Comparison of ENCODE assay signal across 8 cellular contexts in genomic region chr12:94263011-94263786, GRCh38.
A peak's percentile ranks its signal among the peaks of the same experiment; 100 is the strongest.
DNase-seq lines count a peak whose midpoint lies in the region; ATAC-seq and FAIRE-seq lines count a peak whose summit lies in the region.

No MANE protein-coding gene starts in this region.

- H3K27me3 Mint-ChIP-seq in IgD-negative memory B cell: no peaks in the 10 kb centered on the region
- H3K27me3 Mint-ChIP-seq in activated CD4-positive, alpha-beta memory T cell treated with anti-CD3 and anti-CD28 coated beads, Interleukin-2, amount 10 ng/mL, durations not matched to agents 7 days and 5 days: no peaks in the 10 kb centered on the region

- no peaks in the 10 kb centered on the region for H3K36me3 ChIP-seq in small intestine (ENCODE audit: control insufficient read depth in 2 of 2, insufficient read depth in 2 of 2, low read length in 2 of 2)

- 36 to 62% (median 38%) methylated on average over 14 of the region's 14 CpGs for WGBS in small intestine, 3 donors

- H3K27ac ChIP-seq in small intestine (ENCODE audit: low read depth in 1 of 2, low read length in 1 of 2): peak overlapping the region; percentile 42 to 88

- CTCF ChIA-PET in activated CD4-positive, alpha-beta memory T cell treated with anti-CD3 and anti-CD28 coated beads, Interleukin-2, amount 10 ng/mL, durations not matched to agents 7 days and 5 days (lab: Charles Lee): interaction anchor here (0.9 to 1.9 kb wide), 6 partner anchors 17 to 196 kb away, joined by 3 to 9 read pairs (median 3); no protein-coding TSS in a partner anchor

- DNase-seq in activated CD4-positive, alpha-beta memory T cell treated with anti-CD3 and anti-CD28 coated beads, Interleukin-2, amount 10 ng/mL, durations not matched to agents 7 days and 5 days: peak; percentile 59
- DNase-seq in small intestine: no peak
- DNase-seq in kidney tubule cell (ENCODE audit: low spot score): no peak
- DNase-seq in cerebellar cortex (ENCODE audit: low spot score): no peak
- no peak for DNase-seq in posterior vena cava (ENCODE audit: low spot score)

- peaks cover 0 to 9% of the 10 kb centered on the region in 2 donors for H3K4me1 ChIP-seq in small intestine (ENCODE audit: control insufficient read depth in 2 of 2, insufficient read depth in 1 of 2, low read depth in 1 of 2, low read length in 1 of 2)

- H3K27me3 ChIP-seq in small intestine (ENCODE audit: control insufficient read depth in 2 of 2, insufficient read depth in 2 of 2, low read length in 2 of 2): no peaks in the 10 kb centered on the region

- intact Hi-C loops in posterior vena cava (cut with DNase I): no loop called here

- H3K36me3 Mint-ChIP-seq in IgD-negative memory B cell: peaks cover 14% of the 10 kb centered on the region
- peaks cover 56% of the 10 kb centered on the region for H3K36me3 Mint-ChIP-seq in activated CD4-positive, alpha-beta memory T cell treated with anti-CD3 and anti-CD28 coated beads, Interleukin-2, amount 10 ng/mL, durations not matched to agents 7 days and 5 days (ENCODE audit: low read depth)

- no peak for FAIRE-seq in small intestine (lab: Jason Lieb, UNC)

- H3K27ac Mint-ChIP-seq in IgD-negative memory B cell: peak overlapping the region; percentile 91 to 98 (median 98)
- H3K27ac Mint-ChIP-seq in activated CD4-positive, alpha-beta memory T cell treated with anti-CD3 and anti-CD28 coated beads, Interleukin-2, amount 10 ng/mL, durations not matched to agents 7 days and 5 days: peak overlapping the region; percentile 75

- peak overlapping the region in 1 of 2 donors; percentile 60 for H3K4me3 ChIP-seq in small intestine (ENCODE audit: low read depth in 1 of 2, low read length in 2 of 2)

- peaks cover 42 to 55% (median 46%) of the 10 kb centered on the region in 3 donors for H3K4me1 Mint-ChIP-seq in IgD-negative memory B cell
- peaks cover 32% of the 10 kb centered on the region for H3K4me1 Mint-ChIP-seq in activated CD4-positive, alpha-beta memory T cell treated with anti-CD3 and anti-CD28 coated beads, Interleukin-2, amount 10 ng/mL, durations not matched to agents 7 days and 5 days

- H3K4me3 Mint-ChIP-seq in IgD-negative memory B cell: peak overlapping the region; percentile 95 to 98 (median 96)
- peak overlapping the region; percentile 74 for H3K4me3 Mint-ChIP-seq in activated CD4-positive, alpha-beta memory T cell treated with anti-CD3 and anti-CD28 coated beads, Interleukin-2, amount 10 ng/mL, durations not matched to agents 7 days and 5 days

- H3K9me3 Mint-ChIP-seq in IgD-negative memory B cell: no peaks in the 10 kb centered on the region
- H3K9me3 Mint-ChIP-seq in activated CD4-positive, alpha-beta memory T cell treated with anti-CD3 and anti-CD28 coated beads, Interleukin-2, amount 10 ng/mL, durations not matched to agents 7 days and 5 days: no peaks in the 10 kb centered on the region

- POLR2A ChIA-PET in activated CD4-positive, alpha-beta memory T cell treated with anti-CD3 and anti-CD28 coated beads, Interleukin-2, amount 10 ng/mL, durations not matched to agents 7 days and 5 days (lab: Charles Lee): interaction anchor here (0.9 to 2.9 kb wide), 13 partner anchors 9 to 586 kb away, joined by 3 to 22 read pairs (median 4); partner anchors contain the start of genes CEP83 and CRADD

- H3K9me3 ChIP-seq in small intestine (ENCODE audit: control insufficient read depth, low read depth): no peaks in the 10 kb centered on the region

- ATAC-seq in GM19452 (IDR thresholded peaks at IDR 0.05; ENCODE audit: unreplicated experiment): peak; percentile 33
- peak; percentile 17 for ATAC-seq in esophagus mucosa
